1 cellular context compared by ENCODE assay signal in genomic region chr10:69865450-69865849, GRCh38.
TF ChIP-seq lines count a peak whose summit lies in the region.

No MANE protein-coding gene starts in this region.

TF ChIP-seq in A549, 52 proteins besides CTCF, POLR2A, EP300 and RAD21 (continued from another document):
- no peak for TF ChIP-seq FOXS1 (CRISPR knock-in tag; IDR thresholded peaks at IDR 0.05)
- no peak for TF ChIP-seq RFX5 (IDR thresholded peaks at IDR 0.05)
- TF ChIP-seq CHD2 (IDR thresholded peaks at IDR 0.05; ENCODE audit: low read length, partially characterized antibody) = no peak
- no peak for TF ChIP-seq ZNF302 (CRISPR knock-in tag; IDR thresholded peaks at IDR 0.05)
- TF ChIP-seq RCOR1 (IDR thresholded peaks at IDR 0.05; ENCODE audit: low read depth, low read length) = no peak
- TF ChIP-seq MYC (IDR thresholded peaks at IDR 0.05; ENCODE audit: borderline replicate concordance, low read length) = no peak
- TF ChIP-seq HOXA7 (CRISPR knock-in tag; IDR thresholded peaks at IDR 0.05) = no peak
- no peak for TF ChIP-seq JUNB (IDR thresholded peaks at IDR 0.05)
